ENCODE assay signal across 9 cellular contexts in the genomic region with DNA sequence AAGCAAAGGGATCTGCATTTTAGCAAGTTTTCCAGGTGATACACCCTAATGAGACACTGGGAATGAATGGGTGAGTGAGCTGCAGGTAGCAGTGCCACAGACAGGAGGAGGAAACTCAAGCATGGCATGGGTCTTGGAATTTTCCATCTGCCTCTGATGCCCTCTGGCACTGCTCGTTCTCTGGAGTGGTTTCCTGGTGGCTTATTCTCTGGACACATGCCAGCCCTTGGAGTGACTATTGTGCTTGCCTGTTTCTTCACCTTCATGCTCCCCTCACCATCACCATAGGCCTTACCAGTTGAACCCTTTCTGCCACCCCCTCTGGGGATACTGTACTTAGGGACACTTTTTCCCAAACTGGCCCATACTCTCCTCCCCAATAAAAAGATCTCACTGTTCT. TPM values are rescaled to one million over a fixed set of nuclear protein-coding genes. Genes with fewer than 3 reads are reported as not detected.
DNase-seq lines count a peak whose midpoint lies in the region; ATAC-seq and TF ChIP-seq lines count a peak whose summit lies in the region.
"Had no signal": no experiment of that assay in that cellular context is flagged by ENCODE, and none has a peak within 500 bp of the region (broad histone marks: within the 10 kb centered on the region; RNA-seq: fewer than 3 reads in every experiment).

No MANE protein-coding gene starts in this region.

- CTCF ChIA-PET in OCI-LY7 (lab: Charles Lee; ENCODE audit: unreplicated experiment), result no interaction called here

- BruUV-seq in OCI-LY7 (replicated peaks; lab: Mats Ljungman, UMichigan), result no TSS peak

- peak overlapping the region; percentile 55 for H3K27ac ChIP-seq in OCI-LY7 (ENCODE audit: low read depth, low read length, poor library complexity, severe bottlenecking)
- peak overlapping the region; percentile 89 to 97 for H3K27ac ChIP-seq in esophagus (ENCODE audit: low read depth in 2 of 2, low read length in 1 of 2)
- H3K27ac ChIP-seq in skeletal muscle tissue (ENCODE audit: low read depth, low read length), result peak overlapping the region; percentile 85
- peak overlapping the region in 1 of 4 donors; percentile 90 for H3K27ac ChIP-seq in sigmoid colon

- TF ChIP-seq CTCF in OCI-LY7 (conservative IDR thresholded peaks at IDR 0.05; ENCODE audit: low read length), result no peak
- no peak for TF ChIP-seq CTCF in sigmoid colon (IDR thresholded peaks at IDR 0.05)

- no peak for TF ChIP-seq EP300 in sigmoid colon (IDR thresholded peaks at IDR 0.05)

- intact Hi-C loops in OCI-LY7 (cut with micrococcal nuclease; ENCODE audit: unreplicated experiment) (no loop called here), sigmoid colon (cut with DNase I) (no loop called here)

- no peak for ATAC-seq in left lobe of liver

- POLR2A ChIA-PET in OCI-LY7 (lab: Charles Lee), result interaction anchor here (1.2 kb wide), 1 partner anchor 14 kb away, joined by 3 read pairs; the partner anchor contains the start of gene PSMC3IP

- peak; percentile 36 for DNase-seq in DMS 273 (lab: John Stamatoyannopoulos, UW; ENCODE audit: unreplicated experiment)
- no peak for DNase-seq in DMS 273 treated with DMSO at 0.1 percent for 48 hours (lab: John Stamatoyannopoulos, UW)
- no peak for DNase-seq in OCI-LY7 (ENCODE audit: low spot score)
- no peak for DNase-seq in left lobe of liver (ENCODE audit: low spot score)
- no peak for DNase-seq in NOMO-1 treated with dmso at 0.1 percent for 144 hours (lab: John Stamatoyannopoulos, UW; ENCODE audit: unreplicated experiment)
- no peak for DNase-seq in sigmoid colon
- DNase-seq: caudate nucleus had no signal

- peak overlapping the region; percentile 92 to 98 (median 95) for H3K9ac ChIP-seq in skeletal muscle tissue (ENCODE audit: low read depth in 1 of 3, low read length in 3 of 3)

- H2AFZ ChIP-seq in OCI-LY7 (ENCODE audit: low read length), result no peak overlapping the region

- H3K9me3 ChIP-seq in OCI-LY7 (ENCODE audit: low read length) (no peaks in the 10 kb centered on the region), esophagus (ENCODE audit: control insufficient read depth in 2 of 2, insufficient read depth in 1 of 2, low read depth in 1 of 2, low read length in 1 of 2) (no peaks in the 10 kb centered on the region), skeletal muscle tissue (ENCODE audit: control insufficient read depth in 3 of 3, low read length in 3 of 3) (no peaks in the 10 kb centered on the region), sigmoid colon (no peaks in the 10 kb centered on the region)

- H3K4me3 ChIP-seq in OCI-LY7 (ENCODE audit: low read depth, low read length, poor library complexity, severe bottlenecking) (peak overlapping the region; percentile 82), esophagus (ENCODE audit: low read depth in 1 of 2, low read length in 2 of 2) (peak overlapping the region; percentile 91), skeletal muscle tissue (ENCODE audit: low read length in 3 of 3) (peak overlapping the region; percentile 85 to 98 (median 92)), sigmoid colon (peak overlapping the region in 1 of 4 donors; percentile 95)

- H3K27me3 ChIP-seq in esophagus (ENCODE audit: control insufficient read depth in 1 of 2, insufficient read depth in 2 of 2, low read length in 2 of 2) (no peaks in the 10 kb centered on the region), skeletal muscle tissue (ENCODE audit: control insufficient read depth in 3 of 3, insufficient read depth in 3 of 3, low read length in 3 of 3) (no peaks in the 10 kb centered on the region), sigmoid colon (no peaks in the 10 kb centered on the region)

- peak overlapping the region; percentile 73 for H3K4me2 ChIP-seq in OCI-LY7 (ENCODE audit: low read length)

- WGBS in esophagus, 2 donors, result 9 to 19% methylated on average over 1 of the region's 1 CpG
- 5 to 47% methylated on average over 1 of the region's 1 CpG for WGBS in sigmoid colon, 2 donors

- no peaks in the 10 kb centered on the region for H3K9me2 ChIP-seq in OCI-LY7 (ENCODE audit: insufficient read depth, low read length)

- no peak for TF ChIP-seq POLR2A in sigmoid colon (IDR thresholded peaks at IDR 0.05)

- H3K4me1 ChIP-seq in OCI-LY7 (ENCODE audit: insufficient read depth, low read length, poor library complexity, severe bottlenecking) (peaks cover 43% of the 10 kb centered on the region), esophagus (ENCODE audit: control insufficient read depth in 2 of 2, insufficient read depth in 2 of 2, low read length in 1 of 2) (peaks cover 13 to 35% of the 10 kb centered on the region in 2 donors), skeletal muscle tissue (ENCODE audit: control insufficient read depth in 3 of 3, insufficient read depth in 3 of 3, low read length in 3 of 3) (peaks cover 45 to 60% (median 50%) of the 10 kb centered on the region in 3 donors), sigmoid colon (peaks cover 0 to 56% (median 51%) of the 10 kb centered on the region in 4 donors)

- peaks cover 48% of the 10 kb centered on the region for H3K36me3 ChIP-seq in OCI-LY7 (ENCODE audit: insufficient read depth, low read length)
- H3K36me3 ChIP-seq in esophagus (ENCODE audit: control insufficient read depth in 2 of 2, insufficient read depth in 2 of 2, low read length in 1 of 2), result peaks cover 3 to 21% of the 10 kb centered on the region in 2 donors
- peaks cover 25 to 28% (median 27%) of the 10 kb centered on the region in 3 donors for H3K36me3 ChIP-seq in skeletal muscle tissue (ENCODE audit: control insufficient read depth in 3 of 3, insufficient read depth in 3 of 3, low read length in 3 of 3)
- peaks cover 7 to 25% (median 18%) of the 10 kb centered on the region in 4 donors for H3K36me3 ChIP-seq in sigmoid colon

- no peaks in the 10 kb centered on the region for H4K20me1 ChIP-seq in OCI-LY7 (ENCODE audit: insufficient read depth, low read length)

- H3K79me2 ChIP-seq in OCI-LY7 (ENCODE audit: insufficient read depth, low read depth, low read length), result peaks cover 39% of the 10 kb centered on the region

RNA-seq across cellular contexts. Expression of gene COASY, which starts 1.6 kb away (rescaled TPM):
- total RNA-seq in OCI-LY7 (2014; rRNA removed; shearing (Covaris generic)), result 32.6 and 42.9 TPM in 2 replicates
- total RNA-seq in OCI-LY7 (2022), result 123 and 125 TPM in 2 replicates
- polyA plus RNA-seq in esophagus, result 10 to 100 TPM; 58.2 to 62.1 TPM
- total RNA-seq in skeletal muscle tissue, result 6.3 TPM
- total RNA-seq in left lobe of liver, result 78.8 TPM
- total RNA-seq in sigmoid colon, result 10 to 100 TPM; 14.3 to 17.5 (median 16.3) TPM
- 10 to 100 TPM; 48.0 to 98.9 (median 80.7) TPM for polyA plus RNA-seq in sigmoid colon

RNA-seq across cellular contexts. Expression of gene MLX, which starts 3.4 kb away (rescaled TPM):
- total RNA-seq in OCI-LY7 (2014; rRNA removed; shearing (Covaris generic)), result 31.6 and 33.6 TPM in 2 replicates
- total RNA-seq in OCI-LY7 (2022), result 51.2 and 53.5 TPM in 2 replicates
- 10 to 100 TPM; 36.8 to 38.3 TPM for polyA plus RNA-seq in esophagus
- total RNA-seq in skeletal muscle tissue, result 21.9 TPM
- 38.7 TPM for total RNA-seq in left lobe of liver
- 10 to 100 TPM; 24.7 to 50.5 (median 30.8) TPM for total RNA-seq in sigmoid colon
- polyA plus RNA-seq in sigmoid colon, result 100 to 1,000 TPM in 1 of 3 donors, 10 to 100 TPM in 2; 77.1 to 129 (median 97.9) TPM

RNA-seq across cellular contexts. Expression of gene HSD17B1, which starts 10.8 kb away (rescaled TPM):
- total RNA-seq in OCI-LY7 (2014; rRNA removed; shearing (Covaris generic)), result 1.1 and 2.5 TPM in 2 replicates
- total RNA-seq in OCI-LY7 (2022) (2.1 and 2.2 TPM in 2 replicates), skeletal muscle tissue (1.6 TPM), left lobe of liver (1.3 TPM), sigmoid colon (1 to 10 TPM in 2 of 4 donors, under 1 TPM in 2; 0.16 to 5.3 (median 0.86) TPM)
- polyA plus RNA-seq in esophagus (1 to 10 TPM; 4.0 to 9.0 TPM), sigmoid colon (1 to 10 TPM; 1.2 to 1.7 (median 1.4) TPM)

RNA-seq across cellular contexts. Expression of gene PSMC3IP, which starts 14.0 kb away (rescaled TPM):
- 27.3 and 40.5 TPM in 2 replicates for total RNA-seq in OCI-LY7 (2014; rRNA removed; shearing (Covaris generic))
- total RNA-seq in OCI-LY7 (2022) (33.3 and 36.4 TPM in 2 replicates), skeletal muscle tissue (2.1 TPM), left lobe of liver (0.65 TPM), sigmoid colon (10 to 100 TPM in 1 of 4 donors, 1 to 10 TPM in 3; 4.6 to 10.3 (median 5.7) TPM)
- polyA plus RNA-seq in esophagus (1 to 10 TPM; 6.4 to 7.2 TPM), sigmoid colon (1 to 10 TPM; 2.3 to 5.8 (median 2.4) TPM)

RNA-seq across cellular contexts. Expression of gene NAGLU, which starts 27.5 kb away (rescaled TPM):
- 25.3 and 37.6 TPM in 2 replicates for total RNA-seq in OCI-LY7 (2014; rRNA removed; shearing (Covaris generic))
- total RNA-seq in OCI-LY7 (2022) (42.8 and 46.6 TPM in 2 replicates), skeletal muscle tissue (14.1 TPM), left lobe of liver (44.4 TPM), sigmoid colon (10 to 100 TPM; 35.2 to 52.6 (median 45.0) TPM)
- polyA plus RNA-seq in esophagus (10 to 100 TPM; 17.6 to 18.8 TPM), sigmoid colon (10 to 100 TPM in 2 of 3 donors, 1 to 10 TPM in 1; 9.7 to 33.2 (median 12.6) TPM)
